In the genomic region with DNA sequence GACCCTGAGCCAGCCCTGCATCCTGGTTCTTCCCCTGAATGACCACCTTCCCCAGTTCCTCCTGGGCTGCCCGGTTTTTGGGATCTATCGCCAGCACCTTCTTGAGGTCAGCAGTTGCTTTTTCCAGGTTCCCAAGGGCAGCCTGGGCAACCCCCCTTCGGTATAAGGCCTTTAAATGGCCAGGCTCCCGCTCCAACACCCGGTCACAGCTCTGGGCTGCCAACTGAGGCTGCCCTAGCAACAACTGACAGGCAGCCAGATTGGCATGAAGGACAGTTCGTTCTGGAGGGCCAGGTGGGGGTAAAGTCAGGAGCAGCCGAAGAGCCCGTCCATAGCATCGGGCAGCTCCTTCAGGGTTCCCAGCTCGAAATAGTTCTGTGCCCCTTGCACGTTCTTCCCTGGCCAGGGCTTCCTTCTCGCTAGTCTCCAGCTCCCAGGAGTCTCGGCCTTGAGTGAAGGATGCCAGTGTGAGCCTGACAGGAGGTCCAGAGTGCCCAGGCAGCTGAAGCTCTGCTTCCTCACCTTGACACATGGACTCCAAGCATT, we compare ENCODE assay signal across 8 cellular contexts. TPM values are rescaled to one million over a fixed set of nuclear protein-coding genes. Genes with fewer than 3 reads are reported as not detected.
DNase-seq lines count a peak whose midpoint lies in the region; ATAC-seq and TF ChIP-seq lines count a peak whose summit lies in the region.

No MANE protein-coding gene starts in this region.

- no peak for DNase-seq in activated CD4-positive, alpha-beta T cell treated with anti-CD3 and anti-CD28 coated beads for 36 hours
- DNase-seq in activated CD4-positive, alpha-beta T cell treated with anti-CD3 and anti-CD28 coated beads for 4 hours, result no peak
- DNase-seq in adrenal gland (no peak), left lung (no peak), dedifferentiated amniotic fluid mesenchymal stem cell (ENCODE audit: extremely low spot score) (no peak), NK-92 (lab: John Stamatoyannopoulos, UW; ENCODE audit: unreplicated experiment) (no peak)

- peaks cover 16% of the 10 kb centered on the region for H3K36me3 Mint-ChIP-seq in activated CD4-positive, alpha-beta T cell treated with anti-CD3 and anti-CD28 coated beads for 36 hours (ENCODE audit: low read depth)

- H3K4me1 ChIP-seq in adrenal gland (replicated peaks in 1 of 2) (peaks cover 20 to 29% of the 10 kb centered on the region in 2 donors), left lung (peaks cover 22 to 32% of the 10 kb centered on the region in 2 donors), subcutaneous abdominal adipose tissue (ENCODE audit: control insufficient read depth in 5 of 5, insufficient read depth in 5 of 5, low read length in 5 of 5) (peaks cover 10 to 38% (median 34%) of the 10 kb centered on the region in 5 donors)

- H3K4me3 ChIP-seq in adrenal gland, result peak overlapping the region in 1 of 4 donors; percentile 76
- H3K4me3 ChIP-seq in left lung, result peak overlapping the region in 1 of 2 donors; percentile 91
- H3K4me3 ChIP-seq in subcutaneous abdominal adipose tissue (ENCODE audit: low read depth in 1 of 5, low read length in 5 of 5), result peak overlapping the region; percentile 77 to 100 (median 96)

- H3K27ac ChIP-seq in adrenal gland (peak overlapping the region in 4 of 5 donors; percentile 23 to 95 (median 90)), left lung (peak overlapping the region; percentile 78 to 82), subcutaneous abdominal adipose tissue (ENCODE audit: low read depth, low read length) (peak overlapping the region; percentile 87)

- H3K4me1 Mint-ChIP-seq in activated CD4-positive, alpha-beta T cell treated with anti-CD3 and anti-CD28 coated beads for 36 hours, result peaks cover 39% of the 10 kb centered on the region

- H3K27me3 ChIP-seq in adrenal gland (no peaks in the 10 kb centered on the region), left lung (no peaks in the 10 kb centered on the region), subcutaneous abdominal adipose tissue (ENCODE audit: control insufficient read depth in 5 of 5, insufficient read depth in 4 of 5, low read length in 5 of 5) (no peaks in the 10 kb centered on the region)

- CTCF ChIA-PET in activated CD4-positive, alpha-beta T cell treated with anti-CD3 and anti-CD28 coated beads for 36 hours (lab: Charles Lee), result interaction anchor here (0.6 to 4.2 kb wide), 7 partner anchors 11 to 81 kb away, joined by 3 to 36 read pairs (median 4); partner anchors contain the start of gene GPSM3

- TF ChIP-seq CTCF in adrenal gland (IDR thresholded peaks at IDR 0.05) (no peak), left lung (IDR thresholded peaks at IDR 0.05) (no peak)

- intact Hi-C loops in activated CD4-positive, alpha-beta T cell treated with anti-CD3 and anti-CD28 coated beads for 36 hours (cut with DNase I, micrococcal nuclease), result loop anchor here (1.0 to 10.0 kb wide), 5 partner anchors 49 to 724 kb away; partner anchors contain the start of genes ATP6V1G2 (in 1 of the 2), DDX39B (in 1 of the 2), EHMT2 (in 1 of the 2) and NFKBIL1 (in 1 of the 2)
- intact Hi-C loops in adrenal gland (cut with DNase I), result no loop called here
- intact Hi-C loops in left lung (cut with DNase I), result no loop called here

- WGBS in adrenal gland, 4 donors, result 79 to 84% (median 80%) methylated on average over 11 to 13 of the region's 13 CpGs

- peak overlapping the region in 2 of 5 donors; percentile 79 to 83 for H3K9ac ChIP-seq in subcutaneous abdominal adipose tissue (ENCODE audit: low read length in 5 of 5)

- no peak for TF ChIP-seq POLR2A in adrenal gland (IDR thresholded peaks at IDR 0.05)

- ATAC-seq in activated CD4-positive, alpha-beta T cell treated with anti-CD3 and anti-CD28 coated beads for 36 hours, result no peak
- ATAC-seq in left lung (no peak), GM21576 (IDR thresholded peaks at IDR 0.05; ENCODE audit: unreplicated experiment) (no peak)

- peak overlapping the region; percentile 98 for H3K27ac Mint-ChIP-seq in activated CD4-positive, alpha-beta T cell treated with anti-CD3 and anti-CD28 coated beads for 36 hours

- POLR2A ChIA-PET in activated CD4-positive, alpha-beta T cell treated with anti-CD3 and anti-CD28 coated beads for 36 hours (lab: Charles Lee), result interaction anchor here (0.7 to 2.2 kb wide), 5 partner anchors 20 to 294 kb away, joined by 3 to 8 read pairs (median 4); partner anchors contain the start of gene EHMT2

- H3K36me3 ChIP-seq in adrenal gland (replicated peaks in 1 of 2), result peaks cover 0 to 25% of the 10 kb centered on the region in 2 donors
- peaks cover 0 to 28% of the 10 kb centered on the region in 2 donors for H3K36me3 ChIP-seq in left lung
- H3K36me3 ChIP-seq in subcutaneous abdominal adipose tissue (ENCODE audit: control insufficient read depth in 5 of 5, insufficient read depth in 5 of 5, low read length in 5 of 5), result peaks cover 0 to 31% (median 23%) of the 10 kb centered on the region in 5 donors

- H3K9me3 ChIP-seq in adrenal gland (replicated peaks in 1 of 3) (no peaks in the 10 kb centered on the region), left lung (no peaks in the 10 kb centered on the region), subcutaneous abdominal adipose tissue (ENCODE audit: control insufficient read depth in 5 of 5, low read length in 5 of 5) (no peaks in the 10 kb centered on the region)

- peak overlapping the region; percentile 99 for H3K4me3 Mint-ChIP-seq in activated CD4-positive, alpha-beta T cell treated with anti-CD3 and anti-CD28 coated beads for 36 hours

- no peaks in the 10 kb centered on the region for H3K27me3 Mint-ChIP-seq in activated CD4-positive, alpha-beta T cell treated with anti-CD3 and anti-CD28 coated beads for 36 hours

- H3K9me3 Mint-ChIP-seq in activated CD4-positive, alpha-beta T cell treated with anti-CD3 and anti-CD28 coated beads for 36 hours (ENCODE audit: low read depth), result no peaks in the 10 kb centered on the region

RNA-seq across cellular contexts. Expression of gene ATF6B, which starts 0.8 kb away (rescaled TPM):
- total RNA-seq in activated CD4-positive, alpha-beta T cell treated with anti-CD3 and anti-CD28 coated beads for 36 hours, result 10 to 100 TPM; 60.2 to 63.4 TPM
- total RNA-seq in adrenal gland (100 to 1,000 TPM in 2 of 8 donors, 10 to 100 TPM in 6; 22.3 to 109 (median 40.8) TPM), left lung (10 to 100 TPM; 70.7 to 72.1 TPM)
- 100 to 1,000 TPM in 1 of 3 donors, 10 to 100 TPM in 2; 42.3 to 136 (median 67.3) TPM for polyA plus RNA-seq in adrenal gland

RNA-seq across cellular contexts. Expression of gene FKBPL, which starts 1.3 kb away (rescaled TPM):
- 1 to 10 TPM; 5.2 to 5.7 TPM for total RNA-seq in activated CD4-positive, alpha-beta T cell treated with anti-CD3 and anti-CD28 coated beads for 36 hours
- total RNA-seq in adrenal gland, result 1 to 10 TPM; 1.6 to 8.0 (median 5.8) TPM
- polyA plus RNA-seq in adrenal gland, result 1 to 10 TPM; 4.9 to 6.1 (median 6.0) TPM
- total RNA-seq in left lung, result 1 to 10 TPM; 3.6 to 5.3 TPM

RNA-seq across cellular contexts. Expression of gene TNXB, which starts 19.7 kb away (rescaled TPM):
- 1 to 10 TPM; 3.5 to 3.8 TPM for total RNA-seq in activated CD4-positive, alpha-beta T cell treated with anti-CD3 and anti-CD28 coated beads for 36 hours
- total RNA-seq in adrenal gland (100 to 1,000 TPM; 105 to 403 (median 213) TPM), left lung (10 to 100 TPM; 44.8 to 78.4 TPM)
- polyA plus RNA-seq in adrenal gland, result 100 to 1,000 TPM in 2 of 3 donors, 10 to 100 TPM in 1; 19.6 to 506 (median 248) TPM

RNA-seq across cellular contexts. Expression of gene PRRT1, which starts 22.9 kb away (rescaled TPM):
- total RNA-seq in activated CD4-positive, alpha-beta T cell treated with anti-CD3 and anti-CD28 coated beads for 36 hours, result under 1 TPM; 0.43 to 0.79 TPM
- total RNA-seq in adrenal gland, result 1 to 10 TPM in 6 of 8 donors, under 1 TPM in 1, not detected in 1; 0.66 to 4.8 (median 2.0) TPM
- 10 to 100 TPM in 2 of 3 donors, 1 to 10 TPM in 1; 1.6 to 26.0 (median 14.7) TPM for polyA plus RNA-seq in adrenal gland
- 1 to 10 TPM; 1.0 to 1.6 TPM for total RNA-seq in left lung

RNA-seq across cellular contexts. Expression of gene PPT2, which starts 25.1 kb away (rescaled TPM):
- 10 to 100 TPM in 1 of 2 experiments, 1 to 10 TPM in 1; 9.9 to 10.1 TPM for total RNA-seq in activated CD4-positive, alpha-beta T cell treated with anti-CD3 and anti-CD28 coated beads for 36 hours
- total RNA-seq in adrenal gland (10 to 100 TPM; 10.4 to 33.6 (median 27.0) TPM), left lung (10 to 100 TPM in 1 of 2 donors, 1 to 10 TPM in 1; 8.9 to 17.9 TPM)
- polyA plus RNA-seq in adrenal gland, result 10 to 100 TPM; 15.8 to 19.9 (median 16.5) TPM

Comparison
In these comparisons a context has a peak if more than half of its experiments do, and no peak if none do; other contexts are left out.
1. RNA of gene TNXB, which starts 19.7 kb away (total RNA-seq): 105 to 403 TPM in adrenal gland and 44.8 to 78.4 TPM in left lung; 3.5 to 3.8 TPM in activated CD4-positive, alpha-beta T cell treated with anti-CD3 and anti-CD28 coated beads for 36 hours; every median in the first group is over 4 times any median in the second.
2. intact Hi-C loops: an anchor here in activated CD4-positive, alpha-beta T cell treated with anti-CD3 and anti-CD28 coated beads for 36 hours (1.0 to 10.0 kb wide); none called in adrenal gland and left lung.
3. Peak in every context shown above with its lines, with median percentiles within 50 percentile points of each other: H3K27ac ChIP-seq.